Comparison of ENCODE assay signal across 8 cellular contexts in the genomic region with DNA sequence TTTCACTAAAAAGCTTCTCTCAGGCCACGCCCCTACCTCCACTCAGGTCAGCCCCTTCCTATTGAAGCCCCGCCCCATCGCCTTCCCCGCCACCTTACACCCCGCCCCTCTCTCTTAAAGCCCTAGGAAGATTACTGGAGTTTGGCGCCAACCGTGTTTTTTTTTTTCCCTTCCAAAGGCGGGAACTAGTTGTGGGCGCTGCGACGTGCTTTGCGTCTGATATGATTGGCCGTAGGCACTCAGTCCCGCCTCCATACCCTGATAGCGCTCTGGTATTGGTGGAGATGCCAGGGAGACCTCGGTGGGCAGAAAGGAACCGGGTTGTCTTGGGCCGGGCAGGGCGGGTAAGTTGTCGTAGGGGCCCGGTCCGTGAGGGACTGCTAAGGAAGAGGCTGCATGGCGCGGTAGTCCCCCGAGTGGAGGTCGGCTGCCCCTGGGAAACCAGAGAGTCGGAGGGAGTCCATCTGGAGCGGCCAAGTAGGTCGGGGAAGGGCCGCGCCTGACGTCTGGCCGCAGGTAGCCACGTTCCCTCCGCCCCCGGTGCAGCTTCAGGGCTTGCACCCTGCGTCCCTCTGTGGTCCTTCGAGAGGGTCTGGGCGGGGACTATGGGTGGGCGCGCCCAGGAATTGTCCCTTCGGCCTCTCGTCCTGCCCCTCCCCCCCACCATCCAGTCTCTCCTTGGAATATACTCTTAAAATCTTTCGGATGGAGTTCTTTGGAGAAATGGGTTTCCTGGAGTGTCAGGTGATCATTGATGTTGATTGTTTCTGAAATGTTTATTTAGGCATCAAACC. TPM values are rescaled to one million over a fixed set of nuclear protein-coding genes. Genes with fewer than 3 reads are reported as not detected.
A peak's percentile ranks its signal among the peaks of the same experiment; 100 is the strongest.
DNase-seq lines count a peak whose midpoint lies in the region; ATAC-seq and TF ChIP-seq lines count a peak whose summit lies in the region.

A gene (plus strand): TSS at position 290 of the 794 bp plus-strand sequence.

- peaks cover 9% of the 10 kb centered on the region for H3K4me1 ChIP-seq in OCI-LY3 (ENCODE audit: low read length)
- H3K4me1 ChIP-seq in mononuclear cell (ENCODE audit: insufficient read depth, low read length), result peaks cover 27% of the 10 kb centered on the region

- peak within 1 kb of the TSS; percentile 95 for H3K4me3 ChIP-seq in OCI-LY3 (ENCODE audit: low read length)
- H3K4me3 ChIP-seq in mononuclear cell (ENCODE audit: low read length), result peak within 1 kb of the TSS; percentile 96

- H2AFZ ChIP-seq in OCI-LY3 (ENCODE audit: low read depth, low read length), result peak within 1 kb of the TSS; percentile 76

- peak within 1 kb of the TSS; percentile 92 for H3K9ac ChIP-seq in OCI-LY3 (ENCODE audit: low read length)

- H3K4me2 ChIP-seq in OCI-LY3 (ENCODE audit: low read length), result peak within 1 kb of the TSS; percentile 81

- peak; percentile 97 for ATAC-seq in GM21515 (IDR thresholded peaks at IDR 0.05; ENCODE audit: unreplicated experiment)

- peak; percentile 93 for DNase-seq in D341Med (ENCODE audit: low spot score)
- DNase-seq in HuH-7 (ENCODE audit: low spot score), result peak; percentile 94
- peak; percentile 88 for DNase-seq in activated CD8-positive, alpha-beta memory T cell treated with anti-CD3 and anti-CD28 coated beads, Interleukin-2, amount 50 U/mL, for 48 hours
- peak; percentile 97 for DNase-seq in epidermal melanocyte (ENCODE audit: insufficient read length, low spot score)
- peak; percentile 83 to 87 for DNase-seq in stimulated activated CD8-positive, alpha-beta memory T cell treated with anti-CD3 and anti-CD28 coated beads, Interleukin-4, amount 100 ng/mL, for 1 hour (ENCODE audit: low read depth in 2 of 2, low spot score in 1 of 2)

- H3K36me3 ChIP-seq in OCI-LY3 (replicated peaks; ENCODE audit: low read depth, low read length), result peaks cover 10% of the 10 kb centered on the region

- peak within 1 kb of the TSS; percentile 65 for H3K27ac ChIP-seq in OCI-LY3 (ENCODE audit: low read length)

- H4K20me1 ChIP-seq in OCI-LY3 (ENCODE audit: insufficient read depth, low read length), result no peaks in the 10 kb centered on the region

- peaks cover 16% of the 10 kb centered on the region for H3K79me2 ChIP-seq in OCI-LY3 (ENCODE audit: low read length)

- no peak for TF ChIP-seq CTCF in OCI-LY3 (IDR thresholded peaks at IDR 0.05; ENCODE audit: low read depth, low read length)

- H3K9me3 ChIP-seq in OCI-LY3 (ENCODE audit: insufficient read depth, low read length) (no peaks in the 10 kb centered on the region), mononuclear cell (ENCODE audit: low read depth, low read length) (no peaks in the 10 kb centered on the region)

- H3K27me3 ChIP-seq in OCI-LY3 (ENCODE audit: low read depth, low read length) (no peaks in the 10 kb centered on the region), mononuclear cell (ENCODE audit: insufficient read depth, low read length) (no peaks in the 10 kb centered on the region)

RNA-seq across cellular contexts. Expression of the gene that starts here (rescaled TPM):
- 16.7 TPM for total RNA-seq in mononuclear cell

Comparison
In these comparisons a context has a peak if more than half of its experiments do, and no peak if none do; other contexts are left out.
1. Peak in every context shown above with its lines: DNase-seq, ATAC-seq, H3K4me3 ChIP-seq and H3K27ac ChIP-seq.